ENCODE assay signal across 7 cellular contexts in the genomic region with DNA sequence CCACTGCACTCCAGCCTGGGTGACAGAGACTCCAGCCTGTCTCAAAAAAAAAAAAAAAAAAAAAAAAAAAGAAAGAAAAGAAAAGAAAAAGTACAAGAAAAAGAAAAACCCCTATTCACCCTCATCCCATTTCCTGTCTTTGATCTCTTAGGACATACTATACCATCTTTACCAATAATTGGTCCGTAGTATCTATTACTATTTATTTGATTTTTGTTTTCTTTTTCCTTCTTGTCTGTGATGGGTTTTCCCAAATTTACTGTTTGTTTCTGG. TPM values are rescaled to one million over a fixed set of nuclear protein-coding genes. Genes with fewer than 3 reads are reported as not detected.
DNase-seq lines count a peak whose midpoint lies in the region; ATAC-seq and TF ChIP-seq lines count a peak whose summit lies in the region.

No MANE protein-coding gene starts in this region.

- H3K79me1 ChIP-seq in H9 (ENCODE audit: insufficient read depth, low read depth, low read length, poor library complexity, severe bottlenecking): no peaks in the 10 kb centered on the region

- no peak for DNase-seq in H9
- no peak for DNase-seq in effector memory CD8-positive, alpha-beta T cell
- DNase-seq in gastrocnemius medialis: no peak
- DNase-seq in midbrain (lab: John Stamatoyannopoulos, UW): no peak
- DNase-seq in ureter (ENCODE audit: low spot score): no peak

- intact Hi-C loops in gastrocnemius medialis (cut with DNase I; ENCODE audit: low total_unique reads): loop anchor here (1.0 to 2.0 kb wide), 5 partner anchors 24 to 104 kb away; a partner anchor contains a TSS

- no peak overlapping the region for H3K56ac ChIP-seq in H9 (ENCODE audit: insufficient read length, low read depth, low read length)

- no peak overlapping the region for H3K23ac ChIP-seq in H9 (ENCODE audit: insufficient read length, low read depth, low read length)

- H3K4me1 ChIP-seq in H9 (ENCODE audit: insufficient read depth, low read length) (0 out of 2 replicates have a peak, but pooled peaks cover 2% of the 10 kb centered on the region), OCI-LY3 (ENCODE audit: low read length) (peaks cover 27% of the 10 kb centered on the region), gastrocnemius medialis (peaks cover 24 to 37% of the 10 kb centered on the region in 2 donors)

- H3K79me2 ChIP-seq in H9 (ENCODE audit: insufficient read depth, low read length) (no peaks in the 10 kb centered on the region), OCI-LY3 (ENCODE audit: low read length) (no peaks in the 10 kb centered on the region)

- TF ChIP-seq CTCF in H9 (conservative IDR thresholded peaks at IDR 0.05) (no peak), OCI-LY3 (IDR thresholded peaks at IDR 0.05; ENCODE audit: low read depth, low read length) (no peak), gastrocnemius medialis (IDR thresholded peaks at IDR 0.05 in 4 of 5, conservative IDR thresholded peaks at IDR 0.05 in 1 of 5) (no peak)

- H3K9me3 ChIP-seq in H9 (ENCODE audit: control insufficient read depth, low read depth, low read length) (no peaks in the 10 kb centered on the region), OCI-LY3 (ENCODE audit: insufficient read depth, low read length) (no peaks in the 10 kb centered on the region), gastrocnemius medialis (no peaks in the 10 kb centered on the region)

- peaks cover 18% of the 10 kb centered on the region for H3K23me2 ChIP-seq in H9 (ENCODE audit: insufficient read length, low read depth, low read length, poor library complexity, severe bottlenecking)

- H4K20me1 ChIP-seq in H9 (ENCODE audit: control insufficient read depth, insufficient read depth, insufficient read length) (no peaks in the 10 kb centered on the region), OCI-LY3 (ENCODE audit: insufficient read depth, low read length) (no peaks in the 10 kb centered on the region)

- H3T11ph ChIP-seq in H9 (ENCODE audit: low read length): no peak overlapping the region

- H4K91ac ChIP-seq in H9 (ENCODE audit: insufficient read length, low read depth, low read length): no peak overlapping the region

- H3K4ac ChIP-seq in H9 (ENCODE audit: low read depth, low read length): no peak overlapping the region

- H2BK120ac ChIP-seq in H9 (ENCODE audit: low read depth, low read length, poor library complexity, severe bottlenecking): no peak overlapping the region

- no peak overlapping the region for H2AK5ac ChIP-seq in H9 (ENCODE audit: insufficient read length, low read length)

- peak overlapping the region in 1 of 3 experiments; percentile 98; a peak in 4 of 7 replicates for H3K27ac Mint-ChIP-seq in H9
- peak overlapping the region; percentile 97 to 98 for H3K27ac Mint-ChIP-seq in effector memory CD8-positive, alpha-beta T cell

- H3K9ac ChIP-seq in H9 (ENCODE audit: extremely low read depth, insufficient read length, low read length) (no peak overlapping the region), OCI-LY3 (ENCODE audit: low read length) (peak overlapping the region; percentile 11; the same call in 1 of the 2 replicates)

- in situ Hi-C loops in gastrocnemius medialis (cut with MboI; ENCODE audit: low sequenced_read_pairs in 4 of 4): no loop called here

- H2AFZ ChIP-seq in H9 (ENCODE audit: low read length) (no peak overlapping the region), OCI-LY3 (ENCODE audit: low read depth, low read length) (no peak overlapping the region)

- WGBS in H9 (ENCODE audit: extremely low coverage, insufficient read length, low lambda C conversion rate): no CpG with 5 or more reads among the region's 1 CpG

- H3K36me3 Mint-ChIP-seq in H9 (ENCODE audit: insufficient read depth in 1 of 3, low read depth in 3 of 3): peaks cover 3 to 10% (median 4%) of the 10 kb centered on the region in 3 experiments; a peak in 5 of 7 replicates
- peaks cover 48% of the 10 kb centered on the region for H3K36me3 Mint-ChIP-seq in effector memory CD8-positive, alpha-beta T cell (ENCODE audit: insufficient read depth)

- no peak for ATAC-seq in effector memory CD8-positive, alpha-beta T cell (replicated peaks)
- ATAC-seq in gastrocnemius medialis (peak; percentile 1), HG03097 (IDR thresholded peaks at IDR 0.05; ENCODE audit: low FRiP score, unreplicated experiment) (no peak)

- H2BK12ac ChIP-seq in H9 (ENCODE audit: insufficient read length, low read depth, low read length): no peak overlapping the region

- peak overlapping the region; percentile 83 to 90 for H3K4me3 Mint-ChIP-seq in H9
- H3K4me3 Mint-ChIP-seq in effector memory CD8-positive, alpha-beta T cell: peak overlapping the region; percentile 99 to 100

- no peak overlapping the region for H4K8ac ChIP-seq in H9 (replicated peaks; ENCODE audit: insufficient read length, low read depth, low read length)

- H3K27me3 Mint-ChIP-seq in H9 (ENCODE audit: low read depth): peaks cover 4% of the 10 kb centered on the region
- H3K27me3 Mint-ChIP-seq in effector memory CD8-positive, alpha-beta T cell: no peaks in the 10 kb centered on the region

- H3K4me3 ChIP-seq in OCI-LY3 (ENCODE audit: low read length): peak overlapping the region; percentile 70
- H3K4me3 ChIP-seq in gastrocnemius medialis: peak overlapping the region; percentile 68 to 85 (median 70)

- no peak overlapping the region for H4K5ac ChIP-seq in H9 (ENCODE audit: insufficient read length, low read depth, low read length)

- H3K4me2 ChIP-seq in H9 (ENCODE audit: insufficient read depth, insufficient read length, low read length) (peak overlapping the region; percentile 88), OCI-LY3 (ENCODE audit: low read length) (peak overlapping the region; percentile 90)

- no peak overlapping the region for H2BK5ac ChIP-seq in H9 (ENCODE audit: insufficient read length, low read length)

- no peak overlapping the region for H2BK15ac ChIP-seq in H9 (ENCODE audit: low read depth, low read length)

- H3K36me3 ChIP-seq in OCI-LY3 (replicated peaks; ENCODE audit: low read depth, low read length) (no peaks in the 10 kb centered on the region), gastrocnemius medialis (no peaks in the 10 kb centered on the region)

- peaks cover 23 to 27% of the 10 kb centered on the region in 2 experiments for H3K4me1 Mint-ChIP-seq in H9
- peaks cover 41 to 45% of the 10 kb centered on the region in 2 donors for H3K4me1 Mint-ChIP-seq in effector memory CD8-positive, alpha-beta T cell (ENCODE audit: low read depth in 2 of 2)

- H3K18ac ChIP-seq in H9 (ENCODE audit: insufficient read length, low read depth, low read length): no peak overlapping the region

- H2BK20ac ChIP-seq in H9 (ENCODE audit: low read depth, low read length, poor library complexity, severe bottlenecking): no peak overlapping the region

- H3K9me3 Mint-ChIP-seq in H9: peaks cover 6 to 23% of the 10 kb centered on the region in 2 experiments; a peak in 4 of 5 replicates
- H3K9me3 Mint-ChIP-seq in effector memory CD8-positive, alpha-beta T cell: peaks cover 0 to under 1% of the 10 kb centered on the region in 2 donors

- H3K27ac ChIP-seq in H9 (ENCODE audit: insufficient read length, low read depth, low read length): no peak overlapping the region
- H3K27ac ChIP-seq in OCI-LY3 (ENCODE audit: low read length): no peak overlapping the region
- H3K27ac ChIP-seq in gastrocnemius medialis: peak overlapping the region; percentile 70 to 82 (median 76)

- H3K27me3 ChIP-seq in H9 (ENCODE audit: insufficient read depth, low read length): no peaks in the 10 kb centered on the region
- peaks cover 8% of the 10 kb centered on the region; the same call in 1 of the 2 replicates for H3K27me3 ChIP-seq in OCI-LY3 (ENCODE audit: low read depth, low read length)
- H3K27me3 ChIP-seq in gastrocnemius medialis: no peaks in the 10 kb centered on the region

- TF ChIP-seq POLR2A in gastrocnemius medialis (IDR thresholded peaks at IDR 0.05): no peak

- no peak overlapping the region for H3K14ac ChIP-seq in H9 (ENCODE audit: insufficient read depth, low read length)

RNA-seq across cellular contexts. Expression of a gene that starts 41.6 kb away (rescaled TPM):
- 217 and 230 TPM in 2 replicates for total RNA-seq in H9 (2021)
- total RNA-seq in gastrocnemius medialis: 10 to 100 TPM; 10.8 to 19.6 (median 14.2) TPM
- 116 TPM for total RNA-seq in ureter

Comparison
In these comparisons a context has a peak if more than half of its experiments do, and no peak if none do; other contexts are left out.
1. H3K27ac ChIP-seq: peak in gastrocnemius medialis (4 of 4); none in H9 (single experiment) and OCI-LY3 (single experiment).
2. ATAC-seq: peak in gastrocnemius medialis (2 of 2); none in effector memory CD8-positive, alpha-beta T cell (single experiment) and HG03097 (single experiment).